In genomic region chr15:40257656-40258450, GRCh38 we compare ENCODE assay signal across 1 cellular context.
TF ChIP-seq lines count a peak whose summit lies in the region.

No MANE protein-coding gene starts in this region.

TF ChIP-seq in GM23338, 12 proteins besides CTCF, POLR2A, EP300 and RAD21 (continued from another document):
- TF ChIP-seq ZNF462 (CRISPR knock-in tag; IDR thresholded peaks at IDR 0.05) = no peak
- TF ChIP-seq ZNF114 (CRISPR knock-in tag; IDR thresholded peaks at IDR 0.05) = no peak
- TF ChIP-seq JUNB (IDR thresholded peaks at IDR 0.05; ENCODE audit: unreplicated experiment) = no peak
- no peak for TF ChIP-seq ZNF331 (CRISPR knock-in tag; IDR thresholded peaks at IDR 0.05; ENCODE audit: low read depth)
